14 cellular contexts compared by ENCODE assay signal in the genomic region with DNA sequence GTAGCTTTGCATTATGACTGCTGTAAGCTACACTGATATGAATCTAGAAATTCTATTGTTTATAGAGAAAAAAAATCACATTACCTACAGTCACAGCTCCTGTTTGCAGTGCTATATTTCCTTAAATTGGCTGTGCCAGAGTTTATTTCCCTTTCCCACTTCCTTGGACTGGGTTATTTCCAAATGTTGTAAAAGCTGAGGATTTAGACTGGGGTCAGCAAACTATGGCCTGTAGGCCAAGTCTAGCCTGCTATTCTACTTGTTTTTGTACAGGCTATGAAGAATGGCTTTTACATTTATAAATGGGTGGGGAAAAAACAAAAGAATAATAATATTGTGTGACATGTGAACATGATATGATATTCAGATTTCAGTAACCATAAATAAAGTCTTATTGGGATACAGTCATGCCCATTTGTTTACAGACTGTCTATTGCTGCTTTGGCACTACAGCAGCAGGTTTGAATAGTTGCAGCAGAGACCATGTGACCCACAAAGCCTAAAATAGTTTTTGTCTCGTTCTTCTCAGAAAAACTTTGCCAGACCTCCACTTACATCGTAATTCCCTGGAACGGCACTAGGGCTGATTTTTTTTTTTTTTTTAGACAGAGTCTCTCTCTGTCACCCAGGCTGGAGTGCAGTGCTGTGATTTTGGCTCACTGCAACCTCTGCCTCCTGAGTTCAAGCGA. TPM values are rescaled to one million over a fixed set of nuclear protein-coding genes. Genes with fewer than 3 reads are reported as not detected.
DNase-seq lines count a peak whose midpoint lies in the region; ATAC-seq, FAIRE-seq and TF ChIP-seq lines count a peak whose summit lies in the region.
"Had no signal": no experiment of that assay in that cellular context is flagged by ENCODE, and none has a peak within 500 bp of the region (broad histone marks: within the 10 kb centered on the region; RNA-seq: fewer than 3 reads in every experiment).

No MANE protein-coding gene starts in this region.

- TF ChIP-seq CTCF in GM12878 (IDR thresholded peaks at IDR 0.05 in 2 of 3, conservative IDR thresholded peaks at IDR 0.05 in 1 of 3; ENCODE audit: control insufficient read depth in 2 of 3, extremely low read depth in 1 of 3, insufficient read depth in 1 of 3, low read depth in 3 of 3, low read length in 3 of 3) (no peak), testis (IDR thresholded peaks at IDR 0.05) (peak in 1 of 3 experiments; percentile 6)

- no peak overlapping the region for H3K4me3 Mint-ChIP-seq in activated CD8-positive, alpha-beta T cell treated with anti-CD3 and anti-CD28 coated beads, Interleukin-2, amount 10 ng/mL, durations not matched to agents 7 days and 5 days
- H3K4me3 Mint-ChIP-seq: CD8-positive, alpha-beta T cell; T-helper 1 cell treated with Interleukin-12 subunit alpha and Interleukin-12 subunit beta and Interleukin-4 antibody, amounts not matched to agents 30 μg/mL and 1 μg/mL, for 36 hours had no signal

- H3K36me3 Mint-ChIP-seq in activated CD8-positive, alpha-beta T cell treated with anti-CD3 and anti-CD28 coated beads, Interleukin-2, amount 10 ng/mL, durations not matched to agents 7 days and 5 days (ENCODE audit: low read depth), result no peaks in the 10 kb centered on the region
- H3K36me3 Mint-ChIP-seq: CD8-positive, alpha-beta T cell had no signal

- H3K27ac ChIP-seq in GM12878 (ENCODE audit: control insufficient read depth, insufficient read depth) (no peak overlapping the region), testis (peak overlapping the region in 1 of 2 donors; percentile 17)

- FAIRE-seq in GM12878 (lab: Jason Lieb, UNC), result no peak
- FAIRE-seq: RCC 7860, urothelium cell line had no signal

- H3K4me3 ChIP-seq in GM12878 (0 out of 2 replicates have a peak overlapping the region, but pooled peaks have one; percentile 1), testis (no peak overlapping the region), H7 (ENCODE audit: insufficient read depth, low read depth, low read length) (no peak overlapping the region)

- WGBS in GM12878 (ENCODE audit: insufficient coverage, insufficient replicate concordance, low lambda C conversion rate, missing lambda C conversion rate), result 64% methylated on average over 4 of the region's 4 CpGs
- 54 to 58% methylated on average over 4 of the region's 4 CpGs for WGBS in testis, 2 donors

- RAD21 ChIA-PET in GM12878 (lab: Charles Lee; ENCODE audit: unreplicated experiment), result interaction anchor here (1.7 kb wide), 1 partner anchor 21 kb away, joined by 5 read pairs; no protein-coding TSS in a partner anchor

- no peak overlapping the region for H3K27ac Mint-ChIP-seq in activated CD8-positive, alpha-beta T cell treated with anti-CD3 and anti-CD28 coated beads, Interleukin-2, amount 10 ng/mL, durations not matched to agents 7 days and 5 days
- H3K27ac Mint-ChIP-seq: CD8-positive, alpha-beta T cell; T-helper 1 cell treated with Interleukin-12 subunit alpha and Interleukin-12 subunit beta and Interleukin-4 antibody, amounts not matched to agents 30 μg/mL and 1 μg/mL, for 36 hours had no signal

- H3K36me3 ChIP-seq in GM12878 (ENCODE audit: control insufficient read depth in 2 of 2, insufficient read depth in 2 of 2, low read length in 1 of 2) (no peaks in the 10 kb centered on the region), testis (ENCODE audit: low read depth, missing control alignments) (no peaks in the 10 kb centered on the region), H7 (replicated peaks; ENCODE audit: control insufficient read depth, insufficient read depth, low read length) (no peaks in the 10 kb centered on the region)

- no peak for ATAC-seq in GM12878
- peak; percentile 88 for ATAC-seq in left ventricle myocardium superior
- ATAC-seq in activated CD8-positive, alpha-beta T cell treated with anti-CD3 and anti-CD28 coated beads, Interleukin-2, amount 10 ng/mL, durations not matched to agents 7 days and 5 days, result no peak
- ATAC-seq in GM21825 (IDR thresholded peaks at IDR 0.05; ENCODE audit: unreplicated experiment), result no peak
- ATAC-seq: CD8-positive, alpha-beta T cell had no signal

- POLR2A ChIA-PET in GM12878 (lab: Charles Lee), result interaction anchor here (0.7 kb wide), 1 partner anchor 131 kb away, joined by 3 read pairs; no protein-coding TSS in a partner anchor
- POLR2A ChIA-PET in activated CD8-positive, alpha-beta T cell treated with anti-CD3 and anti-CD28 coated beads, Interleukin-2, amount 10 ng/mL, durations not matched to agents 7 days and 5 days (lab: Charles Lee), result no interaction called here

- H3K4me1 ChIP-seq in GM12878 (ENCODE audit: control insufficient read depth, insufficient read depth, low read length), result peaks cover 13% of the 10 kb centered on the region
- peaks cover 9% of the 10 kb centered on the region for H3K4me1 ChIP-seq in testis

- TF ChIP-seq EP300 in GM12878 (IDR thresholded peaks at IDR 0.05; ENCODE audit: borderline replicate concordance in 1 of 2, control insufficient read depth in 1 of 2, low read depth in 2 of 2, low read length in 2 of 2), result no peak

- no peaks in the 10 kb centered on the region for H3K79me2 ChIP-seq in GM12878 (ENCODE audit: control insufficient read depth, insufficient read depth, low read length)

- no peak for TF ChIP-seq RAD21 in GM12878 (IDR thresholded peaks at IDR 0.05; ENCODE audit: insufficient read depth, low read depth, low read length)

- intact Hi-C loops in GM12878 (cut with micrococcal nuclease; ENCODE audit: unreplicated experiment), result no loop called here
- intact Hi-C loops in left ventricle myocardium superior (cut with micrococcal nuclease), result no loop called here
- intact Hi-C loops in testis (cut with DNase I; ENCODE audit: low total_unique reads), result no loop called here

- SMC1A ChIA-PET in GM12878 (lab: Charles Lee; ENCODE audit: uncharacterized antibody, unreplicated experiment), result interaction anchor here (1.2 to 1.5 kb wide), 2 partner anchors 19 to 35 kb away, joined by 3 read pairs; no protein-coding TSS in a partner anchor

- H3K9ac ChIP-seq in GM12878 (ENCODE audit: control insufficient read depth, insufficient read depth, low read length), result no peak overlapping the region

- H3K27me3 Mint-ChIP-seq in activated CD8-positive, alpha-beta T cell treated with anti-CD3 and anti-CD28 coated beads, Interleukin-2, amount 10 ng/mL, durations not matched to agents 7 days and 5 days (ENCODE audit: low read depth), result peaks cover 11% of the 10 kb centered on the region

- H3K9me3 Mint-ChIP-seq in activated CD8-positive, alpha-beta T cell treated with anti-CD3 and anti-CD28 coated beads, Interleukin-2, amount 10 ng/mL, durations not matched to agents 7 days and 5 days (ENCODE audit: insufficient read depth), result no peaks in the 10 kb centered on the region
- H3K9me3 Mint-ChIP-seq: CD8-positive, alpha-beta T cell; T-helper 1 cell treated with Interleukin-12 subunit alpha and Interleukin-12 subunit beta and Interleukin-4 antibody, amounts not matched to agents 30 μg/mL and 1 μg/mL, for 36 hours had no signal

- BruUV-seq in GM12878 (replicated peaks; lab: Mats Ljungman, UMichigan), result no TSS peak

- no peaks in the 10 kb centered on the region for H4K20me1 ChIP-seq in GM12878 (ENCODE audit: control insufficient read depth, insufficient read depth)

- TF ChIP-seq POLR2A in GM12878 (IDR thresholded peaks at IDR 0.05; ENCODE audit: low read depth, low read length), result no peak
- no peak for TF ChIP-seq POLR2A in testis (IDR thresholded peaks at IDR 0.05)

- in situ Hi-C loops in GM12878 (cut with MboI), result no loop called here

- CTCF ChIA-PET in GM12878 (lab: Yijun Ruan, JAX), result no interaction called here
- CTCF ChIA-PET in activated CD8-positive, alpha-beta T cell treated with anti-CD3 and anti-CD28 coated beads, Interleukin-2, amount 10 ng/mL, durations not matched to agents 7 days and 5 days (lab: Charles Lee), result no interaction called here

- DNase-seq in H4 (ENCODE audit: low spot score) (peak; percentile 82), GM12878 (ENCODE audit: low read depth, low spot score) (no peak), left ventricle myocardium superior (no peak), testis (peak; percentile 31), H7 (no peak)
- DNase-seq in activated CD8-positive, alpha-beta T cell treated with anti-CD3 and anti-CD28 coated beads, Interleukin-2, amount 10 ng/mL, durations not matched to agents 7 days and 5 days, result no peak
- DNase-seq: activated CD4-positive, alpha-beta T cell treated with anti-CD3 and anti-CD28 coated beads for 48 hours; CD8-positive, alpha-beta T cell; KG1; NCI-H1694 treated with DMSO at 0.1 percent for 48 hours had no signal

- peak overlapping the region; percentile 28; the same call in 1 of the 2 replicates for H3K4me2 ChIP-seq in GM12878 (ENCODE audit: control insufficient read depth, insufficient read depth)

- no peak overlapping the region for H2AFZ ChIP-seq in GM12878 (ENCODE audit: control insufficient read depth, low read depth, low read length)

- H3K27me3 ChIP-seq in GM12878 (replicated peaks in 1 of 2; ENCODE audit: control insufficient read depth in 2 of 2, insufficient read depth in 2 of 2, low read length in 1 of 2) (peaks cover 3 to 11% of the 10 kb centered on the region in 2 experiments; a peak in 3 of 4 replicates), testis (no peaks in the 10 kb centered on the region), H7 (ENCODE audit: control insufficient read depth, insufficient read depth, low read length) (no peaks in the 10 kb centered on the region)

- H3K9me3 ChIP-seq in GM12878 (replicated peaks; ENCODE audit: control insufficient read depth, insufficient read depth, low read length) (no peaks in the 10 kb centered on the region), testis (no peaks in the 10 kb centered on the region)

- H3K4me1 Mint-ChIP-seq in activated CD8-positive, alpha-beta T cell treated with anti-CD3 and anti-CD28 coated beads, Interleukin-2, amount 10 ng/mL, durations not matched to agents 7 days and 5 days (ENCODE audit: low read depth), result peaks cover 2% of the 10 kb centered on the region

RNA-seq across cellular contexts. Expression of gene GLDN, which starts 7.8 kb away (rescaled TPM):
- 55.3 and 66.0 TPM in 2 replicates for total RNA-seq in H4 (2014; rRNA removed; shearing (Covaris generic))
- not detected in 2 replicates for total RNA-seq in GM12878 (2013; cell fraction: nucleolus; rRNA removed)
- total RNA-seq in GM12878 (2014; rRNA removed) (not detected in 2 replicates), GM12878 (2014; rRNA removed; fragmentation: Illumina TruSeq; extraction: Trizol) (not detected in 2 replicates), GM12878 (2021) (0.13 TPM in 1 of 2 replicates, not detected in the other), left ventricle myocardium superior (10.8 TPM), testis (1 to 10 TPM in 1 of 2 donors, under 1 TPM in 1; 0.37 to 1.3 TPM)
- not detected for polyA plus RNA-seq in GM12878 (2011; ENCODE audit: low read depth)
- polyA plus RNA-seq in GM12878 (2011; rRNA removed) (not detected in 2 replicates), GM12878 (2014; fragmentation: Illumina TruSeq; extraction: Trizol) (not detected in 2 replicates), GM12878 (2014; fragmentation: Nextera tagmentation; extraction: Ambion mirVana) (not detected), GM12878 (2014; rRNA removed) (not detected in 2 replicates), GM12878 (2016; fragmentation: Nextera tagmentation; extraction: Ambion mirVana) (not detected), testis (ENCODE audit: insufficient read depth, low read depth, low replicate concordance) (0.61 TPM)
- not detected in 2 replicates for polyA plus RNA-seq in GM12878 (2011; cell fraction: cytosol; rRNA removed)
- not detected in 2 replicates for polyA plus RNA-seq in GM12878 (2011; cell fraction: nucleus; rRNA removed)
- polyA plus RNA-seq in GM12878 (2012), result not detected in 2 replicates
- polyA minus RNA-seq in GM12878 (2011; rRNA and poly(A)+ RNA removed), result not detected in 2 replicates
- polyA minus RNA-seq in GM12878 (2011; cell fraction: cytosol; rRNA and poly(A)+ RNA removed), result not detected in 2 replicates
- not detected in 2 replicates for polyA minus RNA-seq in GM12878 (2011; cell fraction: nucleus; rRNA and poly(A)+ RNA removed)
- not detected for total RNA-seq in activated CD8-positive, alpha-beta T cell treated with anti-CD3 and anti-CD28 coated beads, Interleukin-2, amount 10 ng/mL, durations not matched to agents 7 days and 5 days
- 0.35 and 0.67 TPM in 2 replicates for total RNA-seq in H7 (2014; rRNA removed; shearing (Covaris generic))
- total RNA-seq: CD8-positive, alpha-beta T cell had no signal

RNA-seq across cellular contexts. Expression of gene CYP19A1, which starts 10.9 kb away (rescaled TPM):
- total RNA-seq in H4 (2014; rRNA removed; shearing (Covaris generic)), result 0.90 and 4.8 TPM in 2 replicates
- total RNA-seq in GM12878 (2013; cell fraction: nucleolus; rRNA removed), result not detected in 2 replicates
- total RNA-seq in GM12878 (2014; rRNA removed), result 0.96 and 2.1 TPM in 2 replicates
- total RNA-seq in GM12878 (2014; rRNA removed; fragmentation: Illumina TruSeq; extraction: Trizol), result 0.63 and 1.1 TPM in 2 replicates
- 1.2 and 1.4 TPM in 2 replicates for total RNA-seq in GM12878 (2021)
- polyA plus RNA-seq in GM12878 (2011; ENCODE audit: low read depth), result not detected
- 0.35 and 1.3 TPM in 2 replicates for polyA plus RNA-seq in GM12878 (2011; rRNA removed)
- 0.20 and 0.27 TPM in 2 replicates for polyA plus RNA-seq in GM12878 (2011; cell fraction: cytosol; rRNA removed)
- polyA plus RNA-seq in GM12878 (2011; cell fraction: nucleus; rRNA removed), result 0.56 and 0.88 TPM in 2 replicates
- 0.29 TPM in 1 of 2 replicates, not detected in the other for polyA plus RNA-seq in GM12878 (2012)
- 0.76 and 4.2 TPM in 2 replicates for polyA plus RNA-seq in GM12878 (2014; fragmentation: Illumina TruSeq; extraction: Trizol)
- polyA plus RNA-seq in GM12878 (2014; fragmentation: Nextera tagmentation; extraction: Ambion mirVana), result 1 to 10 TPM; 1.3 to 1.8 TPM
- 0.08 and 1.3 TPM in 2 replicates for polyA plus RNA-seq in GM12878 (2014; rRNA removed)
- polyA plus RNA-seq in GM12878 (2016; fragmentation: Nextera tagmentation; extraction: Ambion mirVana), result under 1 TPM; 0.59 to 0.63 TPM
- 0.36 TPM in 1 of 2 replicates, not detected in the other for polyA minus RNA-seq in GM12878 (2011; rRNA and poly(A)+ RNA removed)
- polyA minus RNA-seq in GM12878 (2011; cell fraction: cytosol; rRNA and poly(A)+ RNA removed), result not detected in 2 replicates
- 0.36 TPM in 1 of 2 replicates, not detected in the other for polyA minus RNA-seq in GM12878 (2011; cell fraction: nucleus; rRNA and poly(A)+ RNA removed)
- 0.55 TPM for total RNA-seq in left ventricle myocardium superior
- 1 to 10 TPM; 2.8 to 3.3 TPM for total RNA-seq in testis
- polyA plus RNA-seq in testis (ENCODE audit: insufficient read depth, low read depth, low replicate concordance), result 29.0 TPM
- not detected for total RNA-seq in activated CD8-positive, alpha-beta T cell treated with anti-CD3 and anti-CD28 coated beads, Interleukin-2, amount 10 ng/mL, durations not matched to agents 7 days and 5 days
- total RNA-seq in H7 (2014; rRNA removed; shearing (Covaris generic)), result not detected in 2 replicates
- total RNA-seq: CD8-positive, alpha-beta T cell had no signal

Comparison
In these comparisons a context has a peak if more than half of its experiments do, and no peak if none do; other contexts are left out.
1. DNase-seq: peak in H4 (single experiment) and testis (single experiment); none in GM12878 (single experiment), left ventricle myocardium superior (single experiment), activated CD8-positive, alpha-beta T cell treated with anti-CD3 and anti-CD28 coated beads, Interleukin-2, amount 10 ng/mL, durations not matched to agents 7 days and 5 days (single experiment) and H7 (single experiment).